In genomic region chr6:138416201-138416600, GRCh38 we compare ENCODE assay signal across 2 cellular contexts.
TF ChIP-seq lines count a peak whose summit lies in the region.

No MANE protein-coding gene starts in this region.

TF ChIP-seq in HepG2, 621 proteins besides CTCF, POLR2A, EP300 and RAD21:
- TF ChIP-seq AGO2 (optimal IDR thresholded peaks at IDR 0.05; ENCODE audit: low read depth, low read length): peak; percentile 20
- no peak for TF ChIP-seq THAP9 (CRISPR knock-in tag; IDR thresholded peaks at IDR 0.05; ENCODE audit: borderline replicate concordance)
- no peak for TF ChIP-seq CEBPZ (IDR thresholded peaks at IDR 0.05; ENCODE audit: low read length)
- 0 out of 2 replicates have a peak, but pooled peaks have one; percentile 8 for TF ChIP-seq POLR2G (IDR thresholded peaks at IDR 0.05; ENCODE audit: low read depth, low read length)
TF ChIP-seq in HepG2: peak in this region for 2.

TF ChIP-seq in SK-N-SH, 30 proteins besides CTCF, POLR2A, EP300 and RAD21:
- no peak for TF ChIP-seq TCF12 (IDR thresholded peaks at IDR 0.05)
- TF ChIP-seq USF2 (IDR thresholded peaks at IDR 0.05; ENCODE audit: borderline replicate concordance, low read depth, low read length): no peak
- TF ChIP-seq GABPA (IDR thresholded peaks at IDR 0.05; ENCODE audit: low read depth): no peak
- TF ChIP-seq RFX5 (IDR thresholded peaks at IDR 0.05; ENCODE audit: low read length): no peak
